8 cellular contexts compared by ENCODE assay signal in genomic region chr3:52246264-52246620, GRCh38. TPM values are rescaled to one million over a fixed set of nuclear protein-coding genes. Genes with fewer than 3 reads are reported as not detected.
A peak's percentile ranks its signal among the peaks of the same experiment; 100 is the strongest.
DNase-seq lines count a peak whose midpoint lies in the region; ATAC-seq, FAIRE-seq and TF ChIP-seq lines count a peak whose summit lies in the region.

No MANE protein-coding gene starts in this region.

- DNase-seq in T-helper 1 cell (no peak), ascending aorta (ENCODE audit: low spot score in 2 of 2) (no peak), HepG2 (ENCODE audit: low spot score) (no peak), NCI-H2171 treated with DMSO at 0.1 percent for 48 hours (lab: John Stamatoyannopoulos, UW) (no peak), NCI-H187 treated with DMSO at 0.1 percent for 48 hours (lab: John Stamatoyannopoulos, UW) (no peak)
- no peak for DNase-seq in stimulated activated naive CD4-positive, alpha-beta T cell treated with Interleukin-2 at 50 U/mL for 16 hours (lab: John Stamatoyannopoulos, UW)

- no peaks in the 10 kb centered on the region for H3K79me2 ChIP-seq in HepG2 (ENCODE audit: insufficient read depth, low read length)

- BruUV-seq in HepG2 (replicated peaks; lab: Mats Ljungman, UMichigan): no TSS peak

- peak overlapping the region; percentile 86 for H3K4me3 Mint-ChIP-seq in T-helper 1 cell treated with Interleukin-12 subunit alpha and Interleukin-12 subunit beta and Interleukin-4 antibody, amounts not matched to agents 30 μg/mL and 1 μg/mL, for 36 hours

- no peaks in the 10 kb centered on the region for H3K9me3 Mint-ChIP-seq in T-helper 1 cell treated with Interleukin-12 subunit alpha and Interleukin-12 subunit beta and Interleukin-4 antibody, amounts not matched to agents 30 μg/mL and 1 μg/mL, for 36 hours

- peak; percentile 16 for ATAC-seq in HepG2

- in situ Hi-C loops in HepG2 (cut with HindIII; ENCODE audit: extremely low pct_ligation_motif_present, low pct_unique_long_range_greater_than_20kb): no loop called here

- intact Hi-C loops in ascending aorta (cut with DNase I) (no loop called here), HepG2 (cut with micrococcal nuclease; ENCODE audit: unreplicated experiment) (no loop called here)

- H3K36me3 Mint-ChIP-seq in T-helper 1 cell treated with Interleukin-12 subunit alpha and Interleukin-12 subunit beta and Interleukin-4 antibody, amounts not matched to agents 30 μg/mL and 1 μg/mL, for 36 hours (ENCODE audit: low read depth): peaks cover 41% of the 10 kb centered on the region

- H3K27ac ChIP-seq in ascending aorta (peak overlapping the region; percentile 84 to 91), HepG2 (ENCODE audit: extremely low read length, insufficient read depth, low read length) (no peak overlapping the region), temporal lobe (ENCODE audit: low read depth, low read length) (peak overlapping the region; percentile 40)

- no peak for TF ChIP-seq RAD21 in HepG2 (CRISPR knock-in tag; IDR thresholded peaks at IDR 0.05)

- FAIRE-seq in HepG2 (lab: Jason Lieb, UNC): no peak

- peaks cover 70% of the 10 kb centered on the region for H3K4me1 Mint-ChIP-seq in T-helper 1 cell treated with Interleukin-12 subunit alpha and Interleukin-12 subunit beta and Interleukin-4 antibody, amounts not matched to agents 30 μg/mL and 1 μg/mL, for 36 hours (ENCODE audit: low read depth)

- TF ChIP-seq CTCF in ascending aorta (IDR thresholded peaks at IDR 0.05) (no peak), HepG2 (CRISPR knock-in tag; IDR thresholded peaks at IDR 0.05) (no peak)

- 77% methylated on average over 4 of the region's 8 CpGs for WGBS in HepG2 (ENCODE audit: low lambda C conversion rate)

- no peaks in the 10 kb centered on the region for H4K20me1 ChIP-seq in HepG2 (ENCODE audit: insufficient read depth, low read length)

- H3K36me3 ChIP-seq in ascending aorta (peaks cover 11 to 18% of the 10 kb centered on the region in 2 donors), HepG2 (replicated peaks in 1 of 2; ENCODE audit: control insufficient read depth in 1 of 2, insufficient read depth in 2 of 2, low read length in 2 of 2) (no peaks in the 10 kb centered on the region; a peak in 1 of 5 replicates)

- POLR2A ChIA-PET in HepG2 (lab: Yijun Ruan, JAX): interaction anchor here (1.2 to 1.8 kb wide), 6 partner anchors 9 to 43 kb away, joined by 3 to 18 read pairs (median 6); partner anchors contain the start of genes GLYCTK and WDR82

- H3K4me3 ChIP-seq in ascending aorta: peak overlapping the region; percentile 65 to 75
- H3K4me3 ChIP-seq in HepG2 (replicated peaks in 1 of 3; ENCODE audit: insufficient read depth in 1 of 3, low read depth in 2 of 3, low read length in 3 of 3): peak overlapping the region; percentile 44 to 62 (median 49); a peak in 4 of 6 replicates

- H3K4me2 ChIP-seq in HepG2 (ENCODE audit: low read depth, low read length): peak overlapping the region; percentile 76

- no peaks in the 10 kb centered on the region for H3K27me3 Mint-ChIP-seq in T-helper 1 cell treated with Interleukin-12 subunit alpha and Interleukin-12 subunit beta and Interleukin-4 antibody, amounts not matched to agents 30 μg/mL and 1 μg/mL, for 36 hours (ENCODE audit: low read depth)

- no peak overlapping the region for H2AFZ ChIP-seq in HepG2 (ENCODE audit: low read length)

- peaks cover 0 to 14% of the 10 kb centered on the region in 2 donors for H3K4me1 ChIP-seq in ascending aorta
- H3K4me1 ChIP-seq in HepG2 (ENCODE audit: insufficient read depth, low read length): peaks cover 38% of the 10 kb centered on the region

- peak overlapping the region; percentile 90 for H3K27ac Mint-ChIP-seq in T-helper 1 cell treated with Interleukin-12 subunit alpha and Interleukin-12 subunit beta and Interleukin-4 antibody, amounts not matched to agents 30 μg/mL and 1 μg/mL, for 36 hours

- no peak for TF ChIP-seq POLR2A in HepG2 (IDR thresholded peaks at IDR 0.05; ENCODE audit: insufficient read depth in 1 of 2, low read depth in 2 of 2, low read length in 2 of 2)

- CTCF ChIA-PET in HepG2 (lab: Yijun Ruan, JAX; ENCODE audit: low intra/inter-chr PET ratio, low total read pairs): no interaction called here

- H3K9ac ChIP-seq in HepG2 (ENCODE audit: insufficient read depth, low read depth, low read length): peak overlapping the region; percentile 53; the same call in 1 of the 2 replicates

- H3K9me3 ChIP-seq in ascending aorta (no peaks in the 10 kb centered on the region), HepG2 (ENCODE audit: low read length) (no peaks in the 10 kb centered on the region)

- H3K27me3 ChIP-seq in ascending aorta (no peaks in the 10 kb centered on the region), HepG2 (ENCODE audit: control insufficient read depth in 1 of 2, insufficient read depth in 2 of 2, low read length in 2 of 2) (no peaks in the 10 kb centered on the region)

- TF ChIP-seq EP300 in HepG2 (IDR thresholded peaks at IDR 0.05; ENCODE audit: low read depth in 2 of 2, low read length in 2 of 2) (no peak), HepG2 (CRISPR knock-in tag; IDR thresholded peaks at IDR 0.05; ENCODE audit: borderline replicate concordance) (no peak)

RNA-seq across cellular contexts. Expression of gene PPM1M, which starts 0.7 kb away (rescaled TPM):
- total RNA-seq in ascending aorta (20.3 TPM), HepG2 (2016; rRNA removed; fragmentation: Illumina TruSeq; extraction: Trizol) (1.5 and 2.5 TPM in 2 replicates), temporal lobe (6.9 TPM)
- total RNA-seq in HepG2 (2016; cell fraction: cytosol; rRNA removed; fragmentation: Illumina TruSeq; extraction: Trizol; ENCODE audit: low read depth): 0.91 and 1.1 TPM in 2 replicates
- total RNA-seq in HepG2 (2016; cell fraction: insoluble cytoplasmic fraction; rRNA removed; fragmentation: Illumina TruSeq; extraction: Trizol): 2.2 and 2.4 TPM in 2 replicates
- 2.7 and 3.5 TPM in 2 replicates for total RNA-seq in HepG2 (2016; cell fraction: membrane; rRNA removed; fragmentation: Illumina TruSeq; extraction: Trizol)
- 2.0 and 2.1 TPM in 2 replicates for total RNA-seq in HepG2 (2016; cell fraction: nucleus; rRNA removed; fragmentation: Illumina TruSeq; extraction: Trizol)
- 5.9 and 6.9 TPM in 2 replicates for polyA plus RNA-seq in HepG2 (2011; rRNA removed)
- polyA plus RNA-seq in HepG2 (2011; cell fraction: cytosol; rRNA removed): 4.4 and 5.2 TPM in 2 replicates
- 20.6 and 21.3 TPM in 2 replicates for polyA plus RNA-seq in HepG2 (2011; cell fraction: nucleus; rRNA removed)
- 4.0 and 4.5 TPM in 2 replicates for polyA plus RNA-seq in HepG2 (2012)
- polyA plus RNA-seq in HepG2 (2016; cell fraction: cytosol; fragmentation: Illumina TruSeq; extraction: Trizol; ENCODE audit: low read depth): 0.99 and 1.1 TPM in 2 replicates
- polyA plus RNA-seq in HepG2 (2016; cell fraction: insoluble cytoplasmic fraction; fragmentation: Illumina TruSeq; extraction: Trizol; ENCODE audit: low read depth): 2.0 and 2.3 TPM in 2 replicates
- polyA plus RNA-seq in HepG2 (2016; cell fraction: membrane; fragmentation: Illumina TruSeq; extraction: Trizol; ENCODE audit: low read depth): 2.3 and 2.5 TPM in 2 replicates
- 3.6 and 4.3 TPM in 2 replicates for polyA plus RNA-seq in HepG2 (2016; cell fraction: nucleus; fragmentation: Illumina TruSeq; extraction: Trizol; ENCODE audit: insufficient read depth, low read depth)
- 8.9 and 14.9 TPM in 2 replicates for polyA minus RNA-seq in HepG2 (2011; rRNA and poly(A)+ RNA removed; ENCODE audit: low replicate concordance)
- polyA minus RNA-seq in HepG2 (2011; cell fraction: cytosol; rRNA and poly(A)+ RNA removed): 1.5 and 1.9 TPM in 2 replicates
- polyA minus RNA-seq in HepG2 (2011; cell fraction: nucleus; rRNA and poly(A)+ RNA removed): 2.7 and 3.7 TPM in 2 replicates

RNA-seq across cellular contexts. Expression of gene TWF2, which starts 7.3 kb away (rescaled TPM):
- 162 TPM for total RNA-seq in ascending aorta
- 45.5 and 49.1 TPM in 2 replicates for total RNA-seq in HepG2 (2016; rRNA removed; fragmentation: Illumina TruSeq; extraction: Trizol)
- 9.3 and 10.4 TPM in 2 replicates for total RNA-seq in HepG2 (2016; cell fraction: cytosol; rRNA removed; fragmentation: Illumina TruSeq; extraction: Trizol; ENCODE audit: low read depth)
- 46.7 and 47.5 TPM in 2 replicates for total RNA-seq in HepG2 (2016; cell fraction: insoluble cytoplasmic fraction; rRNA removed; fragmentation: Illumina TruSeq; extraction: Trizol)
- total RNA-seq in HepG2 (2016; cell fraction: membrane; rRNA removed; fragmentation: Illumina TruSeq; extraction: Trizol): 18.1 and 19.8 TPM in 2 replicates
- 19.0 and 20.5 TPM in 2 replicates for total RNA-seq in HepG2 (2016; cell fraction: nucleus; rRNA removed; fragmentation: Illumina TruSeq; extraction: Trizol)
- polyA plus RNA-seq in HepG2 (2011; rRNA removed): 108 and 123 TPM in 2 replicates
- 139 and 201 TPM in 2 replicates for polyA plus RNA-seq in HepG2 (2011; cell fraction: cytosol; rRNA removed)
- 105 and 112 TPM in 2 replicates for polyA plus RNA-seq in HepG2 (2011; cell fraction: nucleus; rRNA removed)
- polyA plus RNA-seq in HepG2 (2012): 63.2 and 85.2 TPM in 2 replicates
- 10.6 and 11.3 TPM in 2 replicates for polyA plus RNA-seq in HepG2 (2016; cell fraction: cytosol; fragmentation: Illumina TruSeq; extraction: Trizol; ENCODE audit: low read depth)
- 55.3 and 58.3 TPM in 2 replicates for polyA plus RNA-seq in HepG2 (2016; cell fraction: insoluble cytoplasmic fraction; fragmentation: Illumina TruSeq; extraction: Trizol; ENCODE audit: low read depth)
- polyA plus RNA-seq in HepG2 (2016; cell fraction: membrane; fragmentation: Illumina TruSeq; extraction: Trizol; ENCODE audit: low read depth): 16.1 and 16.9 TPM in 2 replicates
- polyA plus RNA-seq in HepG2 (2016; cell fraction: nucleus; fragmentation: Illumina TruSeq; extraction: Trizol; ENCODE audit: insufficient read depth, low read depth): 37.2 and 39.4 TPM in 2 replicates
- 46.6 and 135 TPM in 2 replicates for polyA minus RNA-seq in HepG2 (2011; rRNA and poly(A)+ RNA removed; ENCODE audit: low replicate concordance)
- polyA minus RNA-seq in HepG2 (2011; cell fraction: cytosol; rRNA and poly(A)+ RNA removed): 84.6 and 87.5 TPM in 2 replicates
- polyA minus RNA-seq in HepG2 (2011; cell fraction: nucleus; rRNA and poly(A)+ RNA removed): 18.5 and 25.0 TPM in 2 replicates
- 17.2 TPM for total RNA-seq in temporal lobe

RNA-seq across cellular contexts. Expression of gene TLR9, which starts 20.8 kb away (rescaled TPM):
- total RNA-seq in ascending aorta: not detected
- not detected in 2 replicates for total RNA-seq in HepG2 (2016; rRNA removed; fragmentation: Illumina TruSeq; extraction: Trizol)
- total RNA-seq in HepG2 (2016; cell fraction: cytosol; rRNA removed; fragmentation: Illumina TruSeq; extraction: Trizol; ENCODE audit: low read depth): not detected in 2 replicates
- total RNA-seq in HepG2 (2016; cell fraction: insoluble cytoplasmic fraction; rRNA removed; fragmentation: Illumina TruSeq; extraction: Trizol): not detected in 2 replicates
- total RNA-seq in HepG2 (2016; cell fraction: membrane; rRNA removed; fragmentation: Illumina TruSeq; extraction: Trizol): not detected in 2 replicates
- not detected in 2 replicates for total RNA-seq in HepG2 (2016; cell fraction: nucleus; rRNA removed; fragmentation: Illumina TruSeq; extraction: Trizol)
- 0.08 TPM in 1 of 2 replicates, not detected in the other for polyA plus RNA-seq in HepG2 (2011; rRNA removed)
- polyA plus RNA-seq in HepG2 (2011; cell fraction: cytosol; rRNA removed): 0.01 TPM in 2 replicates
- 0.88 and 0.95 TPM in 2 replicates for polyA plus RNA-seq in HepG2 (2011; cell fraction: nucleus; rRNA removed)
- 0.31 TPM in 1 of 2 replicates, not detected in the other for polyA plus RNA-seq in HepG2 (2012)
- not detected in 2 replicates for polyA plus RNA-seq in HepG2 (2016; cell fraction: cytosol; fragmentation: Illumina TruSeq; extraction: Trizol; ENCODE audit: low read depth)
- not detected in 2 replicates for polyA plus RNA-seq in HepG2 (2016; cell fraction: insoluble cytoplasmic fraction; fragmentation: Illumina TruSeq; extraction: Trizol; ENCODE audit: low read depth)
- not detected in 2 replicates for polyA plus RNA-seq in HepG2 (2016; cell fraction: membrane; fragmentation: Illumina TruSeq; extraction: Trizol; ENCODE audit: low read depth)
- polyA plus RNA-seq in HepG2 (2016; cell fraction: nucleus; fragmentation: Illumina TruSeq; extraction: Trizol; ENCODE audit: insufficient read depth, low read depth): not detected in 2 replicates
- polyA minus RNA-seq in HepG2 (2011; rRNA and poly(A)+ RNA removed; ENCODE audit: low replicate concordance): 0.14 TPM in 1 of 2 replicates, not detected in the other
- not detected in 2 replicates for polyA minus RNA-seq in HepG2 (2011; cell fraction: cytosol; rRNA and poly(A)+ RNA removed)
- 0.25 and 0.26 TPM in 2 replicates for polyA minus RNA-seq in HepG2 (2011; cell fraction: nucleus; rRNA and poly(A)+ RNA removed)
- total RNA-seq in temporal lobe: not detected

RNA-seq across cellular contexts. Expression of gene WDR82, which starts 32.2 kb away (rescaled TPM):
- total RNA-seq in ascending aorta: 42.0 TPM
- 59.5 and 62.0 TPM in 2 replicates for total RNA-seq in HepG2 (2016; rRNA removed; fragmentation: Illumina TruSeq; extraction: Trizol)
- total RNA-seq in HepG2 (2016; cell fraction: cytosol; rRNA removed; fragmentation: Illumina TruSeq; extraction: Trizol; ENCODE audit: low read depth): 6.3 and 6.7 TPM in 2 replicates
- total RNA-seq in HepG2 (2016; cell fraction: insoluble cytoplasmic fraction; rRNA removed; fragmentation: Illumina TruSeq; extraction: Trizol): 58.9 and 60.5 TPM in 2 replicates
- 27.7 and 28.8 TPM in 2 replicates for total RNA-seq in HepG2 (2016; cell fraction: membrane; rRNA removed; fragmentation: Illumina TruSeq; extraction: Trizol)
- 32.4 and 32.6 TPM in 2 replicates for total RNA-seq in HepG2 (2016; cell fraction: nucleus; rRNA removed; fragmentation: Illumina TruSeq; extraction: Trizol)
- 39.1 and 41.9 TPM in 2 replicates for polyA plus RNA-seq in HepG2 (2011; rRNA removed)
- polyA plus RNA-seq in HepG2 (2011; cell fraction: cytosol; rRNA removed): 23.5 and 37.7 TPM in 2 replicates
- 10.7 and 14.5 TPM in 2 replicates for polyA plus RNA-seq in HepG2 (2011; cell fraction: nucleus; rRNA removed)
- 48.3 and 52.2 TPM in 2 replicates for polyA plus RNA-seq in HepG2 (2012)
- 3.6 and 4.2 TPM in 2 replicates for polyA plus RNA-seq in HepG2 (2016; cell fraction: cytosol; fragmentation: Illumina TruSeq; extraction: Trizol; ENCODE audit: low read depth)
- 60.6 and 66.1 TPM in 2 replicates for polyA plus RNA-seq in HepG2 (2016; cell fraction: insoluble cytoplasmic fraction; fragmentation: Illumina TruSeq; extraction: Trizol; ENCODE audit: low read depth)
- 13.9 and 15.0 TPM in 2 replicates for polyA plus RNA-seq in HepG2 (2016; cell fraction: membrane; fragmentation: Illumina TruSeq; extraction: Trizol; ENCODE audit: low read depth)
- 38.8 and 40.8 TPM in 2 replicates for polyA plus RNA-seq in HepG2 (2016; cell fraction: nucleus; fragmentation: Illumina TruSeq; extraction: Trizol; ENCODE audit: insufficient read depth, low read depth)
- 52.7 and 77.7 TPM in 2 replicates for polyA minus RNA-seq in HepG2 (2011; rRNA and poly(A)+ RNA removed; ENCODE audit: low replicate concordance)
- polyA minus RNA-seq in HepG2 (2011; cell fraction: cytosol; rRNA and poly(A)+ RNA removed): 29.3 and 33.9 TPM in 2 replicates
- 28.7 and 33.2 TPM in 2 replicates for polyA minus RNA-seq in HepG2 (2011; cell fraction: nucleus; rRNA and poly(A)+ RNA removed)
- total RNA-seq in temporal lobe: 135 TPM

RNA-seq across cellular contexts. Expression of gene GLYCTK, which starts 41.4 kb away (rescaled TPM):
- 15.5 TPM for total RNA-seq in ascending aorta
- 91.7 and 126 TPM in 2 replicates for total RNA-seq in HepG2 (2016; rRNA removed; fragmentation: Illumina TruSeq; extraction: Trizol)
- total RNA-seq in HepG2 (2016; cell fraction: cytosol; rRNA removed; fragmentation: Illumina TruSeq; extraction: Trizol; ENCODE audit: low read depth): 33.8 and 34.0 TPM in 2 replicates
- total RNA-seq in HepG2 (2016; cell fraction: insoluble cytoplasmic fraction; rRNA removed; fragmentation: Illumina TruSeq; extraction: Trizol): 89.0 and 132 TPM in 2 replicates
- total RNA-seq in HepG2 (2016; cell fraction: membrane; rRNA removed; fragmentation: Illumina TruSeq; extraction: Trizol): 68.4 and 70.3 TPM in 2 replicates
- total RNA-seq in HepG2 (2016; cell fraction: nucleus; rRNA removed; fragmentation: Illumina TruSeq; extraction: Trizol): 155 and 170 TPM in 2 replicates
- polyA plus RNA-seq in HepG2 (2011; rRNA removed): 70.0 and 102 TPM in 2 replicates
- 57.2 and 86.0 TPM in 2 replicates for polyA plus RNA-seq in HepG2 (2011; cell fraction: cytosol; rRNA removed)
- polyA plus RNA-seq in HepG2 (2011; cell fraction: nucleus; rRNA removed): 489 and 498 TPM in 2 replicates
- 41.5 and 43.2 TPM in 2 replicates for polyA plus RNA-seq in HepG2 (2012)
- polyA plus RNA-seq in HepG2 (2016; cell fraction: cytosol; fragmentation: Illumina TruSeq; extraction: Trizol; ENCODE audit: low read depth): 21.7 and 24.0 TPM in 2 replicates
- polyA plus RNA-seq in HepG2 (2016; cell fraction: insoluble cytoplasmic fraction; fragmentation: Illumina TruSeq; extraction: Trizol; ENCODE audit: low read depth): 64.0 and 68.6 TPM in 2 replicates
- 44.9 and 46.0 TPM in 2 replicates for polyA plus RNA-seq in HepG2 (2016; cell fraction: membrane; fragmentation: Illumina TruSeq; extraction: Trizol; ENCODE audit: low read depth)
- 216 and 226 TPM in 2 replicates for polyA plus RNA-seq in HepG2 (2016; cell fraction: nucleus; fragmentation: Illumina TruSeq; extraction: Trizol; ENCODE audit: insufficient read depth, low read depth)
- 13.9 and 184 TPM in 2 replicates for polyA minus RNA-seq in HepG2 (2011; rRNA and poly(A)+ RNA removed; ENCODE audit: low replicate concordance)
- 18.4 and 23.4 TPM in 2 replicates for polyA minus RNA-seq in HepG2 (2011; cell fraction: cytosol; rRNA and poly(A)+ RNA removed)
- 164 and 185 TPM in 2 replicates for polyA minus RNA-seq in HepG2 (2011; cell fraction: nucleus; rRNA and poly(A)+ RNA removed)
- total RNA-seq in temporal lobe: 1.2 TPM
